ENCODE assay signal across 37 cellular contexts in genomic region chr17:69188796-69189195, GRCh38. TPM values are rescaled to one million over a fixed set of nuclear protein-coding genes. Genes with fewer than 3 reads are reported as not detected.
"Had no signal": no experiment of that assay in that cellular context is flagged by ENCODE, and none has a peak within 500 bp of the region (broad histone marks: within the 10 kb centered on the region; RNA-seq: fewer than 3 reads in every experiment).

No MANE protein-coding gene starts in this region.

- H3K4me3 Mint-ChIP-seq: activated B cell treated with CpG ODN at 0.5 μM for 24 hours; activated CD4-positive, alpha-beta memory T cell treated with anti-CD3 and anti-CD28 coated beads for 36 hours; activated CD4-positive, alpha-beta T cell treated with anti-CD3 and anti-CD28 coated beads, Interleukin-2, amount 10 ng/mL, durations not matched to agents 24 days and 14 days; activated CD8-positive, alpha-beta T cell treated with anti-CD3 and anti-CD28 coated beads for 36 hours; activated naive CD4-positive, alpha-beta T cell treated with anti-CD3 and anti-CD28 coated beads for 36 hours; activated naive CD8-positive, alpha-beta T cell treated with anti-CD3 and anti-CD28 coated beads for 36 hours; activated T-cell treated with anti-CD3 and anti-CD28 coated beads, Interleukin-2, amount 50 U/mL, for 4 hours; activated T-cell treated with anti-CD3 and anti-CD28 coated beads, Interleukin-2, amount 50 U/mL, for 72 hours; activated T-helper 1 cell treated with anti-CD3 and anti-CD28 coated beads, Interleukin-12 subunit alpha, Interleukin-12 subunit beta, Interleukin-2, Interleukin-4 antibody, amounts not matched to agents 30 ng/mL and 10 ng/mL and 1 ng/mL, durations not matched to agents 14 hours and 24 hours and 36 hours; activated T-helper 17 cell treated with anti-CD3 and anti-CD28 coated beads, Interleukin-2, amount 50 U/mL, for 72 hours; T-helper 1 cell treated with Interleukin-12 subunit alpha and Interleukin-12 subunit beta and Interleukin-4 antibody, amounts not matched to agents 30 μg/mL and 1 μg/mL, for 36 hours; T-helper 2 cell treated with Interferon-gamma antibody and Interleukin-4, amounts not matched to agents 5 μg/mL and 100 μg/mL, for 36 hours had no signal

- FAIRE-seq: astrocyte, TTC549 had no signal

- H3K27me3 Mint-ChIP-seq: activated B cell treated with CpG ODN at 0.5 μM for 24 hours; activated CD4-positive, alpha-beta memory T cell treated with anti-CD3 and anti-CD28 coated beads for 36 hours; activated CD4-positive, alpha-beta T cell treated with anti-CD3 and anti-CD28 coated beads, Interleukin-2, amount 10 ng/mL, durations not matched to agents 24 days and 14 days; activated CD8-positive, alpha-beta T cell treated with anti-CD3 and anti-CD28 coated beads for 36 hours; activated naive CD8-positive, alpha-beta T cell treated with anti-CD3 and anti-CD28 coated beads for 36 hours; activated T-helper 17 cell treated with anti-CD3 and anti-CD28 coated beads, Interleukin-2, amount 50 U/mL, for 72 hours had no signal

- H3K36me3 ChIP-seq: adrenal gland, brain microvascular endothelial cell, breast epithelium had no signal

- ATAC-seq: activated CD8-positive, alpha-beta T cell treated with anti-CD3 and anti-CD28 coated beads for 36 hours; activated naive CD4-positive, alpha-beta T cell treated with anti-CD3 and anti-CD28 coated beads, Interleukin-2, amount 50 U/mL, for 72 hours; activated T-cell treated with anti-CD3 and anti-CD28 coated beads, Interleukin-2, amount 50 U/mL, for 4 hours; activated T-cell treated with anti-CD3 and anti-CD28 coated beads, Interleukin-2, amount 50 U/mL, for 72 hours; activated T-helper 17 cell treated with anti-CD3 and anti-CD28 coated beads, Interleukin-2, amount 50 U/mL, for 72 hours; body of pancreas had no signal

- H3K27me3 ChIP-seq: adrenal gland, body of pancreas, brain microvascular endothelial cell, breast epithelium had no signal

- H3K9me3 Mint-ChIP-seq: activated B cell treated with CpG ODN at 0.5 μM for 24 hours; activated CD4-positive, alpha-beta memory T cell treated with anti-CD3 and anti-CD28 coated beads for 36 hours; activated CD4-positive, alpha-beta T cell treated with anti-CD3 and anti-CD28 coated beads, Interleukin-2, amount 10 ng/mL, durations not matched to agents 24 days and 14 days; activated CD8-positive, alpha-beta T cell treated with anti-CD3 and anti-CD28 coated beads for 36 hours; activated naive CD4-positive, alpha-beta T cell treated with anti-CD3 and anti-CD28 coated beads for 36 hours; activated naive CD4-positive, alpha-beta T cell treated with anti-CD3 and anti-CD28 coated beads, Interleukin-2, amount 50 U/mL, for 72 hours; activated naive CD8-positive, alpha-beta T cell treated with anti-CD3 and anti-CD28 coated beads for 36 hours; activated T-cell treated with anti-CD3 and anti-CD28 coated beads, Interleukin-2, amount 50 U/mL, for 4 hours; activated T-cell treated with anti-CD3 and anti-CD28 coated beads, Interleukin-2, amount 50 U/mL, for 72 hours; activated T-helper 1 cell treated with anti-CD3 and anti-CD28 coated beads, Interleukin-12 subunit alpha, Interleukin-12 subunit beta, Interleukin-2, Interleukin-4 antibody, amounts not matched to agents 30 ng/mL and 10 ng/mL and 1 ng/mL, durations not matched to agents 14 hours and 24 hours and 36 hours; activated T-helper 17 cell treated with anti-CD3 and anti-CD28 coated beads, Interleukin-2, amount 50 U/mL, for 72 hours; T-helper 1 cell treated with Interleukin-12 subunit alpha and Interleukin-12 subunit beta and Interleukin-4 antibody, amounts not matched to agents 30 μg/mL and 1 μg/mL, for 36 hours; T-helper 2 cell treated with Interferon-gamma antibody and Interleukin-4, amounts not matched to agents 5 μg/mL and 100 μg/mL, for 36 hours had no signal

- H3K4me1 Mint-ChIP-seq: activated B cell treated with CpG ODN at 0.5 μM for 24 hours; activated CD4-positive, alpha-beta T cell treated with anti-CD3 and anti-CD28 coated beads, Interleukin-2, amount 10 ng/mL, durations not matched to agents 24 days and 14 days; activated naive CD8-positive, alpha-beta T cell treated with anti-CD3 and anti-CD28 coated beads for 36 hours; activated T-helper 17 cell treated with anti-CD3 and anti-CD28 coated beads, Interleukin-2, amount 50 U/mL, for 72 hours had no signal

- H3K4me3 ChIP-seq: adrenal gland, body of pancreas, breast epithelium had no signal

- H3K9me3 ChIP-seq: adrenal gland, body of pancreas, breast epithelium had no signal

- DNase-seq: activated B cell treated with CpG ODN at 0.5 μM for 24 hours; activated CD4-positive, alpha-beta memory T cell treated with anti-CD3 and anti-CD28 coated beads for 36 hours; activated CD4-positive, alpha-beta T cell treated with anti-CD3 and anti-CD28 coated beads for 4 hours; activated CD4-positive, alpha-beta T cell treated with anti-CD3 and anti-CD28 coated beads, Interleukin-2, amount 10 ng/mL, durations not matched to agents 24 days and 14 days; activated CD4-positive, alpha-beta T cell treated with anti-CD3 and anti-CD28 coated beads, Interleukin-2, amount 50 U/mL, for 1 hour; activated CD4-positive, alpha-beta T cell treated with anti-CD3 and anti-CD28 coated beads, Interleukin-2, amount 50 U/mL, for 4 hours; activated CD4-positive, CD25-positive, alpha-beta regulatory T cell treated with anti-CD3 and anti-CD28 coated beads, Interleukin-2, amount 50 U/mL, for 72 hours; activated CD8-positive, alpha-beta memory T cell treated with anti-CD3 and anti-CD28 coated beads, Interleukin-2, amount 50 U/mL, for 4 hours; activated CD8-positive, alpha-beta T cell treated with anti-CD3 and anti-CD28 coated beads for 36 hours; activated effector memory CD4-positive, alpha-beta T cell treated with anti-CD3 and anti-CD28 coated beads, Interleukin-2, amount 50 U/mL, for 16 hours; activated gamma-delta T cell treated with Interleukin-2 at 50 U/mL for 16 hours; activated naive CD4-positive, alpha-beta T cell; activated naive CD4-positive, alpha-beta T cell treated with anti-CD3 and anti-CD28 coated beads for 36 hours; activated naive CD4-positive, alpha-beta T cell treated with anti-CD3 and anti-CD28 coated beads, Interleukin-2, amount 50 U/mL, for 16 hours; activated naive CD8-positive, alpha-beta T cell treated with anti-CD3 and anti-CD28 coated beads for 36 hours; activated T-cell treated with anti-CD3 and anti-CD28 coated beads for 4 hours; activated T-cell treated with anti-CD3 and anti-CD28 coated beads, Interleukin-2, amount 50 U/mL, for 1 hour; activated T-cell treated with anti-CD3 and anti-CD28 coated beads, Interleukin-2, amount 50 U/mL, for 4 hours; activated T-cell treated with anti-CD3 and anti-CD28 coated beads, Interleukin-2, amount 50 U/mL, for 72 hours; adrenal gland; amniotic stem cell; aorta; body of pancreas; brain microvascular endothelial cell; central memory CD4-positive, alpha-beta T cell; T-helper 1 cell; T-helper 2 cell; T-helper 9 cell had no signal

- H3K4me1 ChIP-seq: adrenal gland, body of pancreas, breast epithelium had no signal

- H3K36me3 Mint-ChIP-seq: activated CD4-positive, alpha-beta memory T cell treated with anti-CD3 and anti-CD28 coated beads for 36 hours; activated naive CD4-positive, alpha-beta T cell treated with anti-CD3 and anti-CD28 coated beads, Interleukin-2, amount 50 U/mL, for 72 hours; activated naive CD8-positive, alpha-beta T cell treated with anti-CD3 and anti-CD28 coated beads for 36 hours had no signal

- H3K27ac ChIP-seq: adrenal gland, body of pancreas, brain microvascular endothelial cell, breast epithelium, VCaP had no signal

- H3K27ac Mint-ChIP-seq: activated B cell treated with CpG ODN at 0.5 μM for 24 hours; activated CD4-positive, alpha-beta memory T cell treated with anti-CD3 and anti-CD28 coated beads for 36 hours; activated CD4-positive, alpha-beta T cell treated with anti-CD3 and anti-CD28 coated beads, Interleukin-2, amount 10 ng/mL, durations not matched to agents 24 days and 14 days; activated CD8-positive, alpha-beta T cell treated with anti-CD3 and anti-CD28 coated beads for 36 hours; activated naive CD4-positive, alpha-beta T cell treated with anti-CD3 and anti-CD28 coated beads for 36 hours; activated naive CD4-positive, alpha-beta T cell treated with anti-CD3 and anti-CD28 coated beads, Interleukin-2, amount 50 U/mL, for 72 hours; activated naive CD8-positive, alpha-beta T cell treated with anti-CD3 and anti-CD28 coated beads for 36 hours; activated T-helper 1 cell treated with anti-CD3 and anti-CD28 coated beads, Interleukin-12 subunit alpha, Interleukin-12 subunit beta, Interleukin-2, Interleukin-4 antibody, amounts not matched to agents 30 ng/mL and 10 ng/mL and 1 ng/mL, durations not matched to agents 14 hours and 24 hours and 36 hours; activated T-helper 17 cell treated with anti-CD3 and anti-CD28 coated beads, Interleukin-2, amount 50 U/mL, for 72 hours; T-helper 1 cell treated with Interleukin-12 subunit alpha and Interleukin-12 subunit beta and Interleukin-4 antibody, amounts not matched to agents 30 μg/mL and 1 μg/mL, for 36 hours; T-helper 2 cell treated with Interferon-gamma antibody and Interleukin-4, amounts not matched to agents 5 μg/mL and 100 μg/mL, for 36 hours had no signal

RNA-seq across cellular contexts. Expression of gene ABCA6, which starts 47.1 kb away (rescaled TPM):
- total RNA-seq: activated CD4-positive, alpha-beta memory T cell treated with anti-CD3 and anti-CD28 coated beads for 36 hours; activated CD4-positive, alpha-beta T cell treated with anti-CD3 and anti-CD28 coated beads, Interleukin-2, amount 10 ng/mL, durations not matched to agents 24 days and 14 days; activated CD8-positive, alpha-beta T cell treated with anti-CD3 and anti-CD28 coated beads for 36 hours; activated naive CD4-positive, alpha-beta T cell treated with anti-CD3 and anti-CD28 coated beads for 36 hours; activated T-helper 1 cell treated with anti-CD3 and anti-CD28 coated beads, Interleukin-12 subunit alpha, Interleukin-12 subunit beta, Interleukin-2, Interleukin-4 antibody, amounts not matched to agents 30 ng/mL and 10 ng/mL and 1 ng/mL, durations not matched to agents 14 hours and 24 hours and 36 hours; astrocyte had no signal
